Comparison of ENCODE assay signal across 10 cellular contexts in genomic region chr15:39273805-39274411, GRCh38.
DNase-seq lines count a peak whose midpoint lies in the region; ATAC-seq, FAIRE-seq and TF ChIP-seq lines count a peak whose summit lies in the region.
"Had no signal": no experiment of that assay in that cellular context is flagged by ENCODE, and none has a peak within 500 bp of the region (broad histone marks: within the 10 kb centered on the region; RNA-seq: fewer than 3 reads in every experiment).

No MANE protein-coding gene starts in this region.

- H3K4me3 ChIP-seq in small intestine (ENCODE audit: low read depth in 1 of 2, low read length in 2 of 2) = no peak overlapping the region
- no peak overlapping the region for H3K4me3 ChIP-seq in dorsolateral prefrontal cortex

- WGBS in small intestine, 3 donors = 21 to 41% (median 27%) methylated on average over 3 of the region's 3 CpGs

- DNase-seq in NCI-H1105 treated with DMSO at 0.1 percent for 48 hours (lab: John Stamatoyannopoulos, UW) (peak; percentile 38), NCI-H1105 (lab: John Stamatoyannopoulos, UW) (no peak), NCI-H774 (lab: John Stamatoyannopoulos, UW) (peak; percentile 85), epithelial cell of prostate (ENCODE audit: low read depth, low spot score) (peak; percentile 46), small intestine (peak; percentile 29), dorsolateral prefrontal cortex (no peak)
- DNase-seq in stimulated activated CD4-positive, alpha-beta T cell treated with anti-CD3 and anti-CD28 coated beads, Interleukin-4, amount 100 ng/mL, for 1 hour = no peak
- DNase-seq: 8988T, activated gamma-delta T cell treated with Interleukin-2 at 50 U/mL for 16 hours had no signal

- no peak for ATAC-seq in GM19035 (IDR thresholded peaks at IDR 0.05; ENCODE audit: unreplicated experiment)

- TF ChIP-seq CTCF in dorsolateral prefrontal cortex (IDR thresholded peaks at IDR 0.05 in 54 of 56, conservative IDR thresholded peaks at IDR 0.05 in 2 of 56; ENCODE audit: low read depth in 1 of 56, partially characterized antibody in 56 of 56) = no peak

- H3K27me3 ChIP-seq in small intestine (ENCODE audit: control insufficient read depth in 2 of 2, insufficient read depth in 2 of 2, low read length in 2 of 2) = no peaks in the 10 kb centered on the region
- no peaks in the 10 kb centered on the region for H3K27me3 ChIP-seq in dorsolateral prefrontal cortex

- H3K9me3 ChIP-seq in small intestine (ENCODE audit: control insufficient read depth, low read depth) = no peaks in the 10 kb centered on the region

- H3K36me3 ChIP-seq in small intestine (ENCODE audit: control insufficient read depth in 2 of 2, insufficient read depth in 2 of 2, low read length in 2 of 2) = no peaks in the 10 kb centered on the region

- intact Hi-C loops in dorsolateral prefrontal cortex (cut with DNase I) = no loop called here

- FAIRE-seq in small intestine (lab: Jason Lieb, UNC) = no peak

- H3K27ac ChIP-seq in epithelial cell of prostate (peak overlapping the region; percentile 24), small intestine (ENCODE audit: low read depth in 1 of 2, low read length in 1 of 2) (no peak overlapping the region), dorsolateral prefrontal cortex (no peak overlapping the region)

- no peaks in the 10 kb centered on the region for H3K4me1 ChIP-seq in small intestine (ENCODE audit: control insufficient read depth in 2 of 2, insufficient read depth in 1 of 2, low read depth in 1 of 2, low read length in 1 of 2)

Comparison
In these comparisons a context has a peak if more than half of its experiments do, and no peak if none do; other contexts are left out.
1. DNase-seq: peak in NCI-H1105 treated with DMSO at 0.1 percent for 48 hours (single experiment), NCI-H774 (single experiment), epithelial cell of prostate (single experiment) and small intestine (single experiment); none in NCI-H1105 (single experiment), stimulated activated CD4-positive, alpha-beta T cell treated with anti-CD3 and anti-CD28 coated beads, Interleukin-4, amount 100 ng/mL, for 1 hour (single experiment) and dorsolateral prefrontal cortex (0 of 10).